Comparison of ENCODE assay signal across 10 cellular contexts in the genomic region with DNA sequence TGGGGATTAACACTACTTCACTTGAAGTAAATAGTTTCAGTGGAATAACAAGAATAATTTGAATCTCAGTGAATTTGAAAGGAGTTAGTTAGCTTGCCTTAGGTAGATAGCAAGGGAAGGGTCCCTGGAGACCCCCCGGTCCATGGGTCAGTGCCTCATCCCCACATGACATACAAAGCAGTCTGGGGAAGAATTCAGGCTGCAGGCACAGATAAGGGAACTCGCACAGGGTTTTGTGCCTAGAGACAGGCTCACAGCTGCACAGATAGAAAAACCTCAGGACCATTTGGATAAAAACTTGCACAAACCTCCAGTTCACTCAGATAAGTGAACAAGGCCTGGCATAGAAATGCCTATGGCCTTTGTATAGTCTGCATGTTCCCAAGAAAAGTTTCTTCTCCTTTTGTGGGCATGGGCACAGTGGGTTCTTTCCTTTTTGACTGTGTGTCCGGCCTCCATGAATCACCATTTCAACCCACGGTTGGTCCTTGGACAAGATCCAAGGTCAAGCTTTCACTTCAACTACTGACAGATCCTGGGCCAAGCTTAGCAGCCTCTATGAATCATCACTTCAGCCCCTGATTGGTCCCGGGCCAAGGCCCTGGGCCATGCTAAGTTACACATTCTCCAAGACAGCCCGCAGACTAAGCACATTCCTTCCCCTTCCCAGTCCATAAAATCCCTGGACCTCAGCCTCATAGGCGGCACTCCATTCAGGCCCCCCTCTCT.
DNase-seq lines count a peak whose midpoint lies in the region; TF ChIP-seq lines count a peak whose summit lies in the region.
"Had no signal": no experiment of that assay in that cellular context is flagged by ENCODE, and none has a peak within 500 bp of the region (broad histone marks: within the 10 kb centered on the region; RNA-seq: fewer than 3 reads in every experiment).

No MANE protein-coding gene starts in this region.

- H3F3A ChIP-seq in GM23248 (ENCODE audit: insufficient read depth): no peaks in the 10 kb centered on the region

- H3K36me3 ChIP-seq in GM23248 (ENCODE audit: low read depth) (no peaks in the 10 kb centered on the region), SJSA1 (no peaks in the 10 kb centered on the region), osteoblast (ENCODE audit: insufficient read depth, low read length) (no peaks in the 10 kb centered on the region)

- DNase-seq in GM23248: peak; percentile 3
- DNase-seq in SJSA1 (ENCODE audit: low read depth in 1 of 2, low spot score in 2 of 2): peak; percentile 75 to 86
- peak; percentile 41 for DNase-seq in foreskin melanocyte
- no peak for DNase-seq in osteoblast (ENCODE audit: insufficient read length, low spot score, missing footprints)
- DNase-seq in hepatic stellate cell (ENCODE audit: low spot score): no peak
- no peak for DNase-seq in activated CD8-positive, alpha-beta memory T cell treated with anti-CD3 and anti-CD28 coated beads, Interleukin-2, amount 50 U/mL, for 48 hours
- DNase-seq in erythroblast (lab: John Stamatoyannopoulos, UW): no peak
- no peak for DNase-seq in GM19240 (ENCODE audit: insufficient read length, low spot score)
- DNase-seq: COR-L47, glutamatergic neuron had no signal

- no peak overlapping the region for H3K9ac ChIP-seq in GM23248

- H3K79me2 ChIP-seq in GM23248 (ENCODE audit: insufficient read depth): no peaks in the 10 kb centered on the region
- no peaks in the 10 kb centered on the region for H3K79me2 ChIP-seq in osteoblast (ENCODE audit: insufficient read depth, low read length)

- WGBS in GM23248 (ENCODE audit: low coverage in 1 of 2, low lambda C conversion rate in 2 of 2, missing lambda C conversion rate in 2 of 2), 2 experiments: 21 to 27% methylated on average over 7 of the region's 7 CpGs

- in situ Hi-C loops in GM23248 (cut with MboI): no loop called here

- no peaks in the 10 kb centered on the region for H4K20me1 ChIP-seq in GM23248 (ENCODE audit: insufficient read depth)
- no peaks in the 10 kb centered on the region for H4K20me1 ChIP-seq in osteoblast (ENCODE audit: insufficient read depth, low read length)

- H3K4me2 ChIP-seq in GM23248 (ENCODE audit: unreplicated experiment): no peak overlapping the region
- H3K4me2 ChIP-seq in osteoblast (ENCODE audit: insufficient read depth, low read length): peak overlapping the region; percentile 36

- no peak for TF ChIP-seq CTCF in osteoblast (IDR thresholded peaks at IDR 0.05; ENCODE audit: extremely low read depth, low read depth, low read length)

- no peaks in the 10 kb centered on the region for H3K27me3 ChIP-seq in GM23248 (replicated peaks; ENCODE audit: insufficient read depth)
- no peaks in the 10 kb centered on the region for H3K27me3 ChIP-seq in SJSA1 (replicated peaks)
- no peaks in the 10 kb centered on the region for H3K27me3 ChIP-seq in osteoblast (ENCODE audit: insufficient read depth, low read length)

- H3K4me1 ChIP-seq in GM23248 (ENCODE audit: insufficient read depth) (no peaks in the 10 kb centered on the region), SJSA1 (replicated peaks) (peaks cover 8% of the 10 kb centered on the region; the same call in 1 of the 2 replicates), osteoblast (ENCODE audit: insufficient read depth, low read length) (peaks cover 3% of the 10 kb centered on the region)

- H3K4me3 ChIP-seq in GM23248 (no peak overlapping the region), SJSA1 (no peak overlapping the region), osteoblast (ENCODE audit: insufficient read depth, low read length) (no peak overlapping the region)

- H3K27ac ChIP-seq in GM23248: no peak overlapping the region
- peak overlapping the region; percentile 32 for H3K27ac ChIP-seq in SJSA1
- no peak overlapping the region for H3K27ac ChIP-seq in osteoblast (ENCODE audit: low read depth, low read length)

- no peaks in the 10 kb centered on the region for H3K9me2 ChIP-seq in GM23248 (ENCODE audit: insufficient read depth)

- no peak for TF ChIP-seq POLR2A in erythroblast (IDR thresholded peaks at IDR 0.05; ENCODE audit: low read length)

- H2AFZ ChIP-seq in GM23248: no peak overlapping the region
- H2AFZ ChIP-seq in osteoblast (ENCODE audit: low read length): no peak overlapping the region

- H3K9me3 ChIP-seq in GM23248 (ENCODE audit: low read depth) (no peaks in the 10 kb centered on the region), SJSA1 (replicated peaks) (no peaks in the 10 kb centered on the region), osteoblast (ENCODE audit: low read depth, low read length) (no peaks in the 10 kb centered on the region)

Comparison
In these comparisons a context has a peak if more than half of its experiments do, and no peak if none do; other contexts are left out.
1. DNase-seq: peak in GM23248 (single experiment), SJSA1 (2 of 2) and foreskin melanocyte (single experiment); none in osteoblast (single experiment), hepatic stellate cell (single experiment), activated CD8-positive, alpha-beta memory T cell treated with anti-CD3 and anti-CD28 coated beads, Interleukin-2, amount 50 U/mL, for 48 hours (single experiment), erythroblast (0 of 2) and GM19240 (single experiment).